In the genomic region with DNA sequence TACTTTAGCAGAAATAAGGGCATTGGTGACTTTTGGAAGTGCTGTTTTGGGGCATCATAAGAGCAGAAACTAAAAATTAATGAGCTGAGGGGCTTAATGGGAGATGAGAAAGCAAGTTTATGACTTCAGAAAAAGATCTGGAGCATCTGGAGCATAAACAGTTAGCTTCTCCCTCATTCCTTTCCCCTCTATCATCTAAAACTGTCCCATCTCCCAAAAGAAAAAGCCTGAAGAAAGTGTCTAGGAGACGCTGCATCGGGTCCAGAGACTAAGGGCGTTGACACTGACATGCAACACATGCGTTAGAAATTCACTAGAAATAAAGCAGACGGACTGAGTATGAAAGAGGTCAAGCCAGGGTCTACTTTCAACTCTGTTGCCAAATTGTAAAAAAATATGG, we compare ENCODE assay signal across 2 cellular contexts.
TF ChIP-seq lines count a peak whose summit lies in the region.

No MANE protein-coding gene starts in this region.

TF ChIP-seq in liver, 16 proteins besides CTCF, POLR2A, EP300 and RAD21:
- TF ChIP-seq HNF4G (IDR thresholded peaks at IDR 0.05) (no peak), NR2F2 (IDR thresholded peaks at IDR 0.05) (peak; percentile 75), SP1 (IDR thresholded peaks at IDR 0.05) (no peak), RXRA (IDR thresholded peaks at IDR 0.05) (peak in 1 of 2 donors; percentile 20)
- TF ChIP-seq, protein P1, sequence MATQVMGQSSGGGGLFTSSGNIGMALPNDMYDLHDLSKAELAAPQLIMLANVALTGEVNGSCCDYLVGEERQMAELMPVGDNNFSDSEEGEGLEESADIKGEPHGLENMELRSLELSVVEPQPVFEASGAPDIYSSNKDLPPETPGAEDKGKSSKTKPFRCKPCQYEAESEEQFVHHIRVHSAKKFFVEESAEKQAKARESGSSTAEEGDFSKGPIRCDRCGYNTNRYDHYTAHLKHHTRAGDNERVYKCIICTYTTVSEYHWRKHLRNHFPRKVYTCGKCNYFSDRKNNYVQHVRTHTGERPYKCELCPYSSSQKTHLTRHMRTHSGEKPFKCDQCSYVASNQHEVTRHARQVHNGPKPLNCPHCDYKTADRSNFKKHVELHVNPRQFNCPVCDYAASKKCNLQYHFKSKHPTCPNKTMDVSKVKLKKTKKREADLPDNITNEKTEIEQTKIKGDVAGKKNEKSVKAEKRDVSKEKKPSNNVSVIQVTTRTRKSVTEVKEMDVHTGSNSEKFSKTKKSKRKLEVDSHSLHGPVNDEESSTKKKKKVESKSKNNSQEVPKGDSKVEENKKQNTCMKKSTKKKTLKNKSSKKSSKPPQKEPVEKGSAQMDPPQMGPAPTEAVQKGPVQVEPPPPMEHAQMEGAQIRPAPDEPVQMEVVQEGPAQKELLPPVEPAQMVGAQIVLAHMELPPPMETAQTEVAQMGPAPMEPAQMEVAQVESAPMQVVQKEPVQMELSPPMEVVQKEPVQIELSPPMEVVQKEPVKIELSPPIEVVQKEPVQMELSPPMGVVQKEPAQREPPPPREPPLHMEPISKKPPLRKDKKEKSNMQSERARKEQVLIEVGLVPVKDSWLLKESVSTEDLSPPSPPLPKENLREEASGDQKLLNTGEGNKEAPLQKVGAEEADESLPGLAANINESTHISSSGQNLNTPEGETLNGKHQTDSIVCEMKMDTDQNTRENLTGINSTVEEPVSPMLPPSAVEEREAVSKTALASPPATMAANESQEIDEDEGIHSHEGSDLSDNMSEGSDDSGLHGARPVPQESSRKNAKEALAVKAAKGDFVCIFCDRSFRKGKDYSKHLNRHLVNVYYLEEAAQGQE (IDR thresholded peaks at IDR 0.05): no peak

TF ChIP-seq in HepG2, 621 proteins besides CTCF, POLR2A, EP300 and RAD21:
- TF ChIP-seq NONO (IDR thresholded peaks at IDR 0.05) (no peak), NONO (CRISPR knock-in tag; conservative IDR thresholded peaks at IDR 0.05) (no peak), GABPA (IDR thresholded peaks at IDR 0.05; ENCODE audit: low read depth, low read length) (no peak), GABPA (CRISPR knock-in tag; IDR thresholded peaks at IDR 0.05; ENCODE audit: low read depth) (no peak), ZNF354B (CRISPR knock-in tag; IDR thresholded peaks at IDR 0.05) (no peak), ZNF570 (CRISPR knock-in tag; IDR thresholded peaks at IDR 0.05; ENCODE audit: borderline replicate concordance) (no peak), MEIS2 (CRISPR knock-in tag; IDR thresholded peaks at IDR 0.05) (no peak), ZNF337 (CRISPR knock-in tag; IDR thresholded peaks at IDR 0.05; ENCODE audit: borderline replicate concordance, low read depth) (no peak)
- TF ChIP-seq, protein P2, sequence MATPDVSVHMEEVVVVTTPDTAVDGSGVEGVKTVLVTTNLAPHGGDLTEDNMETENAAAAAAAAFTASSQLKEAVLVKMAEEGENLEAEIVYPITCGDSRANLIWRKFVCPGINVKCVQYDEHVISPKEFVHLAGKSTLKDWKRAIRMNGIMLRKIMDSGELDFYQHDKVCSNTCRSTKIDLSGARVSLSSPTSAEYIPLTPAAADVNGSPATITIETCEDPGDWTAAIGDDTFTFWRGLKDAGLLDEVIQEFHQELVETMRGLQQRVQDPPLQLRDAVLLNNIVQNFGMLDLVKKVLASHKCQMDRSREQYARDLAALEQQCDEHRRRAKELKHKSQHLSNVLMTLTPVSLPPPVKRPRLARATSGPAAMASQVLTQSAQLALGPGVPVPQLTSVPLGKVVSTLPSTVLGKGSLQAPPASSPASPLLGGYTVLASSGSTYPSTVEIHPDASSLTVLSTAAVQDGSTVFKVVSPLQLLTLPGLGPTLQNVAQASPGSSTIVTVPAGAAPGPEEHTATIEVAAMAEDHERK (CRISPR knock-in tag; IDR thresholded peaks at IDR 0.05; ENCODE audit: low read depth): no peak
- TF ChIP-seq, protein P3, sequence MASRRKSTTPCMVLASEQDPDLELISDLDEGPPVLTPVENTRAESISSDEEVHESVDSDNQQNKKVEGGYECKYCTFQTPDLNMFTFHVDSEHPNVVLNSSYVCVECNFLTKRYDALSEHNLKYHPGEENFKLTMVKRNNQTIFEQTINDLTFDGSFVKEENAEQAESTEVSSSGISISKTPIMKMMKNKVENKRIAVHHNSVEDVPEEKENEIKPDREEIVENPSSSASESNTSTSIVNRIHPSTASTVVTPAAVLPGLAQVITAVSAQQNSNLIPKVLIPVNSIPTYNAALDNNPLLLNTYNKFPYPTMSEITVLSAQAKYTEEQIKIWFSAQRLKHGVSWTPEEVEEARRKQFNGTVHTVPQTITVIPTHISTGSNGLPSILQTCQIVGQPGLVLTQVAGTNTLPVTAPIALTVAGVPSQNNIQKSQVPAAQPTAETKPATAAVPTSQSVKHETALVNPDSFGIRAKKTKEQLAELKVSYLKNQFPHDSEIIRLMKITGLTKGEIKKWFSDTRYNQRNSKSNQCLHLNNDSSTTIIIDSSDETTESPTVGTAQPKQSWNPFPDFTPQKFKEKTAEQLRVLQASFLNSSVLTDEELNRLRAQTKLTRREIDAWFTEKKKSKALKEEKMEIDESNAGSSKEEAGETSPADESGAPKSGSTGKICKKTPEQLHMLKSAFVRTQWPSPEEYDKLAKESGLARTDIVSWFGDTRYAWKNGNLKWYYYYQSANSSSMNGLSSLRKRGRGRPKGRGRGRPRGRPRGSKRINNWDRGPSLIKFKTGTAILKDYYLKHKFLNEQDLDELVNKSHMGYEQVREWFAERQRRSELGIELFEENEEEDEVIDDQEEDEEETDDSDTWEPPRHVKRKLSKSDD (CRISPR knock-in tag; IDR thresholded peaks at IDR 0.05; ENCODE audit: low read depth): no peak
